21 cellular contexts compared by ENCODE assay signal in the genomic region with DNA sequence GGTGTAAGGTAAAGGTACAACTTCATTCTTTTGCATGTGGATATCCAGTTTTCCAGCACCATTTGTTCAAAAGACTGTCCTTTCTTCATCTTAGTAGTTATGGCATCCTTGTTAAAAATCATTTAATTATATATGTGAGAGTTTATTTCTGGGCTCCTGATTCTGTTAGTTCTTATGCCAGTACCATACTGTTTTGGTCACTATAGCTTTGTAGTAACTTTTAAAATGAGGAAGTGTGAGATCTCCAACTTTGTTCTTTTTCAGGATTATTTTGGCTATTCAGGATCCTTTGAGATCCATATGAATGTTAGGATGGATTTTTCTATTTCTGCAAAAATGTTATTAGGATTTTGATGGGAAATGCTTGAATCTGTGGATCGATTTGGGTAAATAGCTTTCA.
"Had no signal": no experiment of that assay in that cellular context is flagged by ENCODE, and none has a peak within 500 bp of the region (broad histone marks: within the 10 kb centered on the region; RNA-seq: fewer than 3 reads in every experiment).

No MANE protein-coding gene starts in this region.

- H3K36me3 ChIP-seq: lower lobe of right lung, tibial artery had no signal

- H3K4me3 ChIP-seq: coronary artery, lower lobe of right lung, tibial artery had no signal

- H3K4me1 ChIP-seq: foreskin keratinocyte had no signal

- H3K27me3 Mint-ChIP-seq: activated CD4-positive, alpha-beta memory T cell treated with anti-CD3 and anti-CD28 coated beads, Interleukin-2, amount 10 ng/mL, durations not matched to agents 7 days and 5 days; brain had no signal

- DNase-seq: activated CD4-positive, alpha-beta memory T cell treated with anti-CD3 and anti-CD28 coated beads, Interleukin-2, amount 10 ng/mL, durations not matched to agents 7 days and 5 days; activated CD4-positive, CD25-positive, alpha-beta regulatory T cell treated with anti-CD3 and anti-CD28 coated beads, Interleukin-2, amount 50 U/mL, for 72 hours; activated CD8-positive, alpha-beta memory T cell treated with anti-CD3 and anti-CD28 coated beads, Interleukin-2, amount 50 U/mL, for 4 hours; central memory CD4-positive, alpha-beta T cell; effector CD4-positive, alpha-beta T cell; foreskin keratinocyte; left cardiac atrium; lower lobe of right lung; midbrain; posterior cingulate gyrus; retina; stimulated activated CD4-positive, alpha-beta T cell treated with anti-CD3 and anti-CD28 coated beads, Interleukin-12 subunit alpha, Interleukin-12 subunit beta, amount 100 ng/mL, for 4 hours; stimulated activated CD4-positive, alpha-beta T cell treated with anti-CD3 and anti-CD28 coated beads, Interleukin-2, amount 100 ng/mL, for 24 hours; tibial artery had no signal

- FAIRE-seq: endothelial cell of umbilical vein, urothelium cell line had no signal

- H3K9me3 Mint-ChIP-seq: stimulated activated effector memory CD8-positive, alpha-beta T cell treated with anti-CD3 and anti-CD28 coated beads, Interleukin-12 subunit alpha, Interleukin-12 subunit beta, amount 100 ng/mL, for 72 hours had no signal

- H3K4me3 Mint-ChIP-seq: activated CD4-positive, alpha-beta memory T cell treated with anti-CD3 and anti-CD28 coated beads, Interleukin-2, amount 10 ng/mL, durations not matched to agents 7 days and 5 days; brain; stimulated activated effector memory CD8-positive, alpha-beta T cell treated with anti-CD3 and anti-CD28 coated beads, Interleukin-12 subunit alpha, Interleukin-12 subunit beta, amount 100 ng/mL, for 72 hours had no signal

- H3K27ac ChIP-seq: coronary artery, foreskin keratinocyte, lower lobe of right lung, tibial artery had no signal

- H3K27ac Mint-ChIP-seq: activated CD4-positive, alpha-beta memory T cell treated with anti-CD3 and anti-CD28 coated beads, Interleukin-2, amount 10 ng/mL, durations not matched to agents 7 days and 5 days; activated T-helper 2 cell treated with anti-CD3 and anti-CD28 coated beads, Interferon-gamma antibody, Interleukin-2, Interleukin-4, amounts not matched to agents 10 μg/mL and 5 μg/mL and 100 μg/mL, durations not matched to agents 14 hours and 24 hours and 36 hours; brain; stimulated activated effector memory CD8-positive, alpha-beta T cell treated with anti-CD3 and anti-CD28 coated beads, Interleukin-12 subunit alpha, Interleukin-12 subunit beta, amount 100 ng/mL, for 72 hours had no signal

- H3K9me3 ChIP-seq: lower lobe of right lung, tibial artery had no signal

- ATAC-seq: activated naive CD4-positive, alpha-beta T cell treated with anti-CD3 and anti-CD28 coated beads, Interleukin-2, amount 50 U/mL, for 72 hours; foreskin keratinocyte; left cardiac atrium; lower lobe of right lung; stimulated activated effector memory CD8-positive, alpha-beta T cell treated with anti-CD3 and anti-CD28 coated beads, Interleukin-12 subunit alpha, Interleukin-12 subunit beta, amount 100 ng/mL, for 72 hours had no signal

- H3K27me3 ChIP-seq: foreskin keratinocyte, tibial artery had no signal
